ENCODE assay signal across 17 cellular contexts in genomic region chr2:149409506-149409905, GRCh38.
"Had no signal": no experiment of that assay in that cellular context is flagged by ENCODE, and none has a peak within 500 bp of the region (broad histone marks: within the 10 kb centered on the region; RNA-seq: fewer than 3 reads in every experiment).

No MANE protein-coding gene starts in this region.

- H3K27ac ChIP-seq: coronary artery, heart left ventricle, parathyroid adenoma, right lobe of liver, transverse colon, uterus had no signal

- DNase-seq: activated CD4-positive, alpha-beta memory T cell treated with anti-CD3 and anti-CD28 coated beads for 36 hours; activated CD4-positive, alpha-beta T cell treated with anti-CD3 and anti-CD28 coated beads for 4 hours; activated CD4-positive, CD25-positive, alpha-beta regulatory T cell; activated naive CD4-positive, alpha-beta T cell treated with Interleukin-2 at 50 U/mL for 16 hours; activated naive CD8-positive, alpha-beta T cell treated with anti-CD3 and anti-CD28 coated beads for 36 hours; activated T-cell treated with anti-CD3 and anti-CD28 coated beads, Interleukin-2, amount 50 U/mL, for 48 hours; heart left ventricle; islet precursor cell; left cardiac atrium; nephron progenitor cell; right lobe of liver; stimulated activated CD4-positive, alpha-beta T cell treated with anti-CD3 and anti-CD28 coated beads, Interleukin-15, amount 100 ng/mL, for 24 hours; stimulated activated naive B cell treated with anti-CD40 and anti-IgM and Interleukin-4, amounts not matched to agents 10 μg/mL and 1 μg/mL and 100 μg/mL, for 72 hours; transverse colon; uterus had no signal

- ATAC-seq: heart left ventricle; left cardiac atrium; right lobe of liver; stimulated activated naive B cell treated with anti-CD40 and anti-IgM and Interleukin-4, amounts not matched to agents 10 μg/mL and 1 μg/mL and 100 μg/mL, for 72 hours had no signal
